12 cellular contexts compared by ENCODE assay signal in the genomic region with DNA sequence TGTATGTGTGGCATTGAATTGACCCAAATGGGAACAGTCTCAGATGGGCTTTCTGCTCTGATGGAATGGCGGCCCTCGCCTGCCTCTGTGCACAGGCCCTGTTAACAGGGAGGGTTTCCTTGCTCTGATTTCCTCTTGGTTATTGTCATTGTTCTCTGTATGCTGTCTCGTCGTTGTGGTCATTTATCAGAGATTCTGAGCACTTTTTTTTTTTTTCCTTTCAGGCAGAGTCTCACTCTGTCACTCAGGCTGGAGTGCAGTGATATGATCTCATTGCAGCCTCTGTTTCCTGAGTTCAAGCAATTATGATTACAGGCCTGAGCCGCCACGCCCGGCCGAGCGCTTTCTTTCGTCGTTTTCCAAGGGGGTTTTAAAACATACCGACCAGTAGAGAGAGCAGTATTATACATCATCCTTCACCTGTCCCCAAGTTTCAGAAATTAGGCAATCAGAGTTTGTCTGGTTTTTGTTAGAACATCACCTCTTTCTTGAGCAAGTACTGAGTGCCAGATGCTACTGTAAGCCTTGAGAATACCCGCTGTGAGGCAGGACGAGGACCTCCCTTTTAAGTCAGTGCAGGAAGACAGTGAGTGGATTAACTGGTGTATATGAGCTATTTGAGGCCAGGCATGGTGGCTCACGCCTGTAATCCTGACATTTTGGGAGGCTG. TPM values are rescaled to one million over a fixed set of nuclear protein-coding genes. Genes with fewer than 3 reads are reported as not detected.
DNase-seq lines count a peak whose midpoint lies in the region; ATAC-seq and TF ChIP-seq lines count a peak whose summit lies in the region.
"Had no signal": no experiment of that assay in that cellular context is flagged by ENCODE, and none has a peak within 500 bp of the region (broad histone marks: within the 10 kb centered on the region; RNA-seq: fewer than 3 reads in every experiment).

No MANE protein-coding gene starts in this region.

- DNase-seq in activated naive CD4-positive, alpha-beta T cell treated with anti-CD3 and anti-CD28 coated beads, Interleukin-2, amount 10 ng/mL, durations not matched to agents 7 days and 5 days, result peak; percentile 46
- DNase-seq in activated naive CD4-positive, alpha-beta T cell (lab: John Stamatoyannopoulos, UW), result no peak
- DNase-seq in activated CD8-positive, alpha-beta T cell treated with anti-CD3 and anti-CD28 coated beads, Interleukin-2, amount 10 ng/mL, durations not matched to agents 7 days and 5 days, result peak; percentile 31
- DNase-seq in right lobe of liver (no peak), upper lobe of right lung (no peak), middle frontal gyrus (ENCODE audit: extremely low spot score, low spot score) (no peak), midbrain (lab: John Stamatoyannopoulos, UW) (no peak), medulla oblongata (ENCODE audit: extremely low spot score) (no peak)
- DNase-seq: activated CD8-positive, alpha-beta memory T cell treated with anti-CD3 and anti-CD28 coated beads, Interleukin-2, amount 50 U/mL, for 4 hours; hypothalamus; NCI-H1105; RPMI8226 had no signal

- H3K4me1 ChIP-seq in right lobe of liver (peaks cover 0 to 15% (median 3%) of the 10 kb centered on the region in 4 donors), upper lobe of right lung (peaks cover 69% of the 10 kb centered on the region)

- no peaks in the 10 kb centered on the region for H3K27me3 ChIP-seq in right lobe of liver
- H3K27me3 ChIP-seq in upper lobe of right lung, result no peaks in the 10 kb centered on the region

- 53% methylated on average over 14 of the region's 15 CpGs for WGBS in right lobe of liver (ENCODE audit: insufficient coverage, low coverage, low lambda C conversion rate, missing lambda C conversion rate)

- CTCF ChIA-PET in activated naive CD4-positive, alpha-beta T cell treated with anti-CD3 and anti-CD28 coated beads, Interleukin-2, amount 10 ng/mL, durations not matched to agents 7 days and 5 days (lab: Charles Lee), result no interaction called here
- CTCF ChIA-PET in activated CD8-positive, alpha-beta T cell treated with anti-CD3 and anti-CD28 coated beads, Interleukin-2, amount 10 ng/mL, durations not matched to agents 7 days and 5 days (lab: Charles Lee), result no interaction called here

- H3K4me3 Mint-ChIP-seq in activated naive CD4-positive, alpha-beta T cell treated with anti-CD3 and anti-CD28 coated beads, Interleukin-2, amount 10 ng/mL, durations not matched to agents 7 days and 5 days, result peak overlapping the region; percentile 29
- H3K4me3 Mint-ChIP-seq in activated CD8-positive, alpha-beta T cell treated with anti-CD3 and anti-CD28 coated beads, Interleukin-2, amount 10 ng/mL, durations not matched to agents 7 days and 5 days, result peak overlapping the region; percentile 1

- H3K36me3 ChIP-seq in right lobe of liver (no peaks in the 10 kb centered on the region), upper lobe of right lung (no peaks in the 10 kb centered on the region)

- intact Hi-C loops in right lobe of liver (cut with DNase I), result no loop called here
- intact Hi-C loops in upper lobe of right lung (cut with DNase I), result loop anchor here (10.0 kb wide), 1 partner anchor 535 kb away; no protein-coding TSS in a partner anchor

- H3K27ac ChIP-seq in right lobe of liver, result peak overlapping the region in 1 of 3 donors; percentile 33
- H3K27ac ChIP-seq in upper lobe of right lung, result peak overlapping the region; percentile 56

- peaks cover 22% of the 10 kb centered on the region for H3K36me3 Mint-ChIP-seq in activated naive CD4-positive, alpha-beta T cell treated with anti-CD3 and anti-CD28 coated beads, Interleukin-2, amount 10 ng/mL, durations not matched to agents 7 days and 5 days
- H3K36me3 Mint-ChIP-seq in activated CD8-positive, alpha-beta T cell treated with anti-CD3 and anti-CD28 coated beads, Interleukin-2, amount 10 ng/mL, durations not matched to agents 7 days and 5 days (ENCODE audit: low read depth), result peaks cover 52% of the 10 kb centered on the region

- no peak overlapping the region for H3K4me3 ChIP-seq in right lobe of liver
- H3K4me3 ChIP-seq in upper lobe of right lung, result no peak overlapping the region

- no peaks in the 10 kb centered on the region for H3K27me3 Mint-ChIP-seq in activated naive CD4-positive, alpha-beta T cell treated with anti-CD3 and anti-CD28 coated beads, Interleukin-2, amount 10 ng/mL, durations not matched to agents 7 days and 5 days
- no peaks in the 10 kb centered on the region for H3K27me3 Mint-ChIP-seq in activated CD8-positive, alpha-beta T cell treated with anti-CD3 and anti-CD28 coated beads, Interleukin-2, amount 10 ng/mL, durations not matched to agents 7 days and 5 days (ENCODE audit: low read depth)

- POLR2A ChIA-PET in activated CD8-positive, alpha-beta T cell treated with anti-CD3 and anti-CD28 coated beads, Interleukin-2, amount 10 ng/mL, durations not matched to agents 7 days and 5 days (lab: Charles Lee), result interaction anchor here (0.6 kb wide), 1 partner anchor 38 kb away, joined by 3 read pairs; no protein-coding TSS in a partner anchor

- TF ChIP-seq POLR2A in right lobe of liver (IDR thresholded peaks at IDR 0.05), result no peak

- TF ChIP-seq CTCF in right lobe of liver (IDR thresholded peaks at IDR 0.05) (no peak), upper lobe of right lung (IDR thresholded peaks at IDR 0.05) (no peak)

- H3K27ac Mint-ChIP-seq in activated naive CD4-positive, alpha-beta T cell treated with anti-CD3 and anti-CD28 coated beads, Interleukin-2, amount 10 ng/mL, durations not matched to agents 7 days and 5 days, result peak overlapping the region; percentile 89
- peak overlapping the region; percentile 71 for H3K27ac Mint-ChIP-seq in activated CD8-positive, alpha-beta T cell treated with anti-CD3 and anti-CD28 coated beads, Interleukin-2, amount 10 ng/mL, durations not matched to agents 7 days and 5 days

- peaks cover 61% of the 10 kb centered on the region for H3K4me1 Mint-ChIP-seq in activated naive CD4-positive, alpha-beta T cell treated with anti-CD3 and anti-CD28 coated beads, Interleukin-2, amount 10 ng/mL, durations not matched to agents 7 days and 5 days
- peaks cover 78% of the 10 kb centered on the region for H3K4me1 Mint-ChIP-seq in activated CD8-positive, alpha-beta T cell treated with anti-CD3 and anti-CD28 coated beads, Interleukin-2, amount 10 ng/mL, durations not matched to agents 7 days and 5 days (ENCODE audit: low read depth)

- no peak for ATAC-seq in activated CD8-positive, alpha-beta T cell treated with anti-CD3 and anti-CD28 coated beads, Interleukin-2, amount 10 ng/mL, durations not matched to agents 7 days and 5 days
- peak; percentile 28 to 47 (median 37) for ATAC-seq in right lobe of liver
- ATAC-seq in upper lobe of right lung, result no peak

- H3K9me3 ChIP-seq in right lobe of liver (no peaks in the 10 kb centered on the region), upper lobe of right lung (no peaks in the 10 kb centered on the region)

- H3K9me3 Mint-ChIP-seq in activated naive CD4-positive, alpha-beta T cell treated with anti-CD3 and anti-CD28 coated beads, Interleukin-2, amount 10 ng/mL, durations not matched to agents 7 days and 5 days, result no peaks in the 10 kb centered on the region
- H3K9me3 Mint-ChIP-seq in activated CD8-positive, alpha-beta T cell treated with anti-CD3 and anti-CD28 coated beads, Interleukin-2, amount 10 ng/mL, durations not matched to agents 7 days and 5 days (ENCODE audit: insufficient read depth), result no peaks in the 10 kb centered on the region

RNA-seq across cellular contexts. Expression of gene CHST12, which starts 6.5 kb away (rescaled TPM):
- 10 to 100 TPM; 47.9 to 49.0 TPM for total RNA-seq in activated CD8-positive, alpha-beta T cell treated with anti-CD3 and anti-CD28 coated beads, Interleukin-2, amount 10 ng/mL, durations not matched to agents 7 days and 5 days
- total RNA-seq in right lobe of liver, result 1 to 10 TPM; 3.0 to 7.9 (median 5.7) TPM
- total RNA-seq in upper lobe of right lung, result 29.8 TPM

RNA-seq across cellular contexts. Expression of gene EIF3B, which starts 55.3 kb away (rescaled TPM):
- 100 to 1,000 TPM; 174 to 184 TPM for total RNA-seq in activated CD8-positive, alpha-beta T cell treated with anti-CD3 and anti-CD28 coated beads, Interleukin-2, amount 10 ng/mL, durations not matched to agents 7 days and 5 days
- total RNA-seq in right lobe of liver, result 10 to 100 TPM; 61.6 to 93.3 (median 68.3) TPM
- total RNA-seq in upper lobe of right lung, result 107 TPM

Comparison
In these comparisons a context has a peak if more than half of its experiments do, and no peak if none do; other contexts are left out.
1. DNase-seq: peak in activated naive CD4-positive, alpha-beta T cell treated with anti-CD3 and anti-CD28 coated beads, Interleukin-2, amount 10 ng/mL, durations not matched to agents 7 days and 5 days (single experiment) and activated CD8-positive, alpha-beta T cell treated with anti-CD3 and anti-CD28 coated beads, Interleukin-2, amount 10 ng/mL, durations not matched to agents 7 days and 5 days (single experiment); none in activated naive CD4-positive, alpha-beta T cell (0 of 4), right lobe of liver (0 of 3), upper lobe of right lung (single experiment), middle frontal gyrus (single experiment), midbrain (single experiment) and medulla oblongata (single experiment).
2. ATAC-seq: peak in right lobe of liver (4 of 4); none in activated CD8-positive, alpha-beta T cell treated with anti-CD3 and anti-CD28 coated beads, Interleukin-2, amount 10 ng/mL, durations not matched to agents 7 days and 5 days (single experiment) and upper lobe of right lung (single experiment).